Comparison of ENCODE assay signal across 13 cellular contexts in genomic region chr1:116852910-116853309, GRCh38. TPM values are rescaled to one million over a fixed set of nuclear protein-coding genes. Genes with fewer than 3 reads are reported as not detected.
A peak's percentile ranks its signal among the peaks of the same experiment; 100 is the strongest.
DNase-seq lines count a peak whose midpoint lies in the region; ATAC-seq, FAIRE-seq and TF ChIP-seq lines count a peak whose summit lies in the region.
"Had no signal": no experiment of that assay in that cellular context is flagged by ENCODE, and none has a peak within 500 bp of the region (broad histone marks: within the 10 kb centered on the region; RNA-seq: fewer than 3 reads in every experiment).

No MANE protein-coding gene starts in this region.

- H3K9ac ChIP-seq in HCT116 (ENCODE audit: low read length), result no peak overlapping the region
- H3K9ac ChIP-seq: KMS-11 had no signal

- H3K4me1 ChIP-seq in HCT116 (ENCODE audit: control insufficient read depth in 1 of 2, insufficient read depth in 2 of 2, low read length in 2 of 2), result peaks cover 16 to 18% of the 10 kb centered on the region in 2 experiments

- peaks cover 41% of the 10 kb centered on the region for H3K4me1 Mint-ChIP-seq in progenitor cell of endocrine pancreas (ENCODE audit: low read depth)

- CTCF ChIA-PET in HCT116 (lab: Charles Lee), result no interaction called here

- no TSS peak for BruUV-seq in HCT116 (replicated peaks; lab: Mats Ljungman, UMichigan)

- ATAC-seq in HCT116, result no peak
- no peak for ATAC-seq in GM19452 (IDR thresholded peaks at IDR 0.05; ENCODE audit: unreplicated experiment)
- ATAC-seq in GM19324 (IDR thresholded peaks at IDR 0.05; ENCODE audit: low FRiP score, unreplicated experiment), result no peak

- H3K9me3 ChIP-seq in HCT116 (ENCODE audit: control insufficient read depth in 1 of 2, insufficient read depth in 1 of 2, low read depth in 1 of 2, low read length in 2 of 2), result no peaks in the 10 kb centered on the region

- RAD21 ChIA-PET in HCT116 (lab: Charles Lee; ENCODE audit: low non-redundant PET in 1 of 2, low total read pairs in 2 of 2, uncharacterized antibody in 2 of 2, unreplicated experiment in 2 of 2), result no interaction called here

- no peaks in the 10 kb centered on the region for H3K9me2 ChIP-seq in HCT116 (ENCODE audit: insufficient read depth)

- H3K4me2 ChIP-seq in HCT116 (ENCODE audit: low read length), result peak overlapping the region; percentile 66; the same call in 1 of the 2 replicates

- no peaks in the 10 kb centered on the region for H3K36me3 Mint-ChIP-seq in progenitor cell of endocrine pancreas (ENCODE audit: insufficient read depth)

- no peak overlapping the region for H3K27ac ChIP-seq in HCT116 (ENCODE audit: low read depth, low read length)

- intact Hi-C loops in HCT116 (cut with micrococcal nuclease), result no loop called here

- H4K20me1 ChIP-seq in HCT116 (ENCODE audit: insufficient read depth), result no peaks in the 10 kb centered on the region

- POLR2A ChIA-PET in HCT116 (lab: Charles Lee), result interaction anchor here (0.6 kb wide), 1 partner anchor 13 kb away, joined by 5 read pairs; no protein-coding TSS in a partner anchor

- TF ChIP-seq POLR2A in HCT116 (IDR thresholded peaks at IDR 0.05; ENCODE audit: borderline replicate concordance, extremely low read depth, insufficient read depth, insufficient read length), result no peak

- no peak for TF ChIP-seq RAD21 in HCT116 (IDR thresholded peaks at IDR 0.05; ENCODE audit: low read depth)

- H3K79me2 ChIP-seq in HCT116 (ENCODE audit: insufficient read depth, low read length), result no peaks in the 10 kb centered on the region

- DNase-seq in HCT116 (ENCODE audit: low read depth, low spot score) (no peak), RCC 7860 (ENCODE audit: low spot score) (peak; percentile 56), fibroblast of mammary gland (ENCODE audit: low read depth) (peak; percentile 29), progenitor cell of endocrine pancreas (ENCODE audit: low spot score, unreplicated experiment) (no peak)
- no peak for DNase-seq in activated CD4-positive, CD25-positive, alpha-beta regulatory T cell treated with anti-CD3 and anti-CD28 coated beads, Interleukin-2, amount 50 U/mL, for 72 hours
- DNase-seq: activated naive CD4-positive, alpha-beta T cell treated with Interleukin-2 at 50 U/mL for 16 hours; cortex of kidney; posterior cingulate gyrus had no signal

- no peak for FAIRE-seq in RCC 7860 (lab: Jason Lieb, UNC)
- FAIRE-seq: D721Med had no signal

- H3K4me3 ChIP-seq in HCT116 (replicated peaks in 1 of 2; ENCODE audit: low read depth in 1 of 2, low read length in 2 of 2), result no peak overlapping the region
- no peak overlapping the region for H3K4me3 ChIP-seq in fibroblast of mammary gland (ENCODE audit: control insufficient read depth, low read depth, low read length)

- no peaks in the 10 kb centered on the region for H3K27me3 Mint-ChIP-seq in progenitor cell of endocrine pancreas

- H3K36me3 ChIP-seq in HCT116 (ENCODE audit: control insufficient read depth in 1 of 2, insufficient read depth in 2 of 2, low read length in 2 of 2), result no peaks in the 10 kb centered on the region

- peak overlapping the region; percentile 98 for H3K27ac Mint-ChIP-seq in progenitor cell of endocrine pancreas
- H3K27ac Mint-ChIP-seq: T-helper 1 cell treated with Interleukin-12 subunit alpha and Interleukin-12 subunit beta and Interleukin-4 antibody, amounts not matched to agents 30 μg/mL and 1 μg/mL, for 36 hours had no signal

- no peak overlapping the region for H2AFZ ChIP-seq in HCT116 (ENCODE audit: low read depth, low read length, poor library complexity, severe bottlenecking)

- 0 out of 2 replicates have a peak, but pooled peaks cover 3% of the 10 kb centered on the region for H3K27me3 ChIP-seq in HCT116 (ENCODE audit: insufficient read depth, low read length)

- H3K9me3 Mint-ChIP-seq in progenitor cell of endocrine pancreas (ENCODE audit: low read depth), result peaks cover 3% of the 10 kb centered on the region
- H3K9me3 Mint-ChIP-seq: T-helper 1 cell treated with Interleukin-12 subunit alpha and Interleukin-12 subunit beta and Interleukin-4 antibody, amounts not matched to agents 30 μg/mL and 1 μg/mL, for 36 hours had no signal

- TF ChIP-seq CTCF in HCT116 (IDR thresholded peaks at IDR 0.05 in 2 of 3, conservative IDR thresholded peaks at IDR 0.05 in 1 of 3; ENCODE audit: borderline replicate concordance in 1 of 3, insufficient read depth in 1 of 3, low read depth in 2 of 3, low read length in 2 of 3), result no peak
- TF ChIP-seq CTCF in fibroblast of mammary gland (conservative IDR thresholded peaks at IDR 0.05; ENCODE audit: control insufficient read depth, insufficient read depth, low read depth, low read length), result no peak
- no peak for TF ChIP-seq CTCF in progenitor cell of endocrine pancreas (IDR thresholded peaks at IDR 0.05; ENCODE audit: unreplicated experiment)

- H3K4me3 Mint-ChIP-seq in progenitor cell of endocrine pancreas (ENCODE audit: low read depth), result no peak overlapping the region
- H3K4me3 Mint-ChIP-seq: T-helper 1 cell treated with Interleukin-12 subunit alpha and Interleukin-12 subunit beta and Interleukin-4 antibody, amounts not matched to agents 30 μg/mL and 1 μg/mL, for 36 hours had no signal

TF ChIP-seq in HCT116, 20 proteins besides CTCF, POLR2A, EP300 and RAD21:
- no peak for TF ChIP-seq EGR1 (IDR thresholded peaks at IDR 0.05; ENCODE audit: low read depth)
- no peak for TF ChIP-seq EZH2 (IDR thresholded peaks at IDR 0.05)
- no peak for TF ChIP-seq ZNF274 (IDR thresholded peaks at IDR 0.05; ENCODE audit: low read depth, low read length)
- no peak for TF ChIP-seq ZFX (IDR thresholded peaks at IDR 0.05)
- TF ChIP-seq SP1 (IDR thresholded peaks at IDR 0.05; ENCODE audit: low read depth), result no peak
- no peak for TF ChIP-seq TCF7L2 (IDR thresholded peaks at IDR 0.05; ENCODE audit: borderline replicate concordance, extremely low read depth, insufficient read depth, insufficient read length)
- no peak for TF ChIP-seq ZBTB33 (IDR thresholded peaks at IDR 0.05; ENCODE audit: extremely low read depth, insufficient replicate concordance, low read length)
- no peak for TF ChIP-seq YY1 (IDR thresholded peaks at IDR 0.05; ENCODE audit: extremely low read depth, insufficient replicate concordance, low read depth, low read length)
- no peak for TF ChIP-seq REST (IDR thresholded peaks at IDR 0.05; ENCODE audit: low read depth)
- TF ChIP-seq SIN3A (IDR thresholded peaks at IDR 0.05; ENCODE audit: low read depth), result no peak

RNA-seq across cellular contexts. Expression of gene PTGFRN, which starts 56.8 kb away (rescaled TPM):
- total RNA-seq in HCT116 (2021; ENCODE audit: unreplicated experiment) (60.6 TPM), progenitor cell of endocrine pancreas (42.9 and 49.0 TPM in 2 replicates)
- polyA plus RNA-seq in HCT116 (2012), result 19.1 and 28.3 TPM in 2 replicates

Comparison
In these comparisons a context has a peak if more than half of its experiments do, and no peak if none do; other contexts are left out.
1. DNase-seq: peak in RCC 7860 (single experiment) and fibroblast of mammary gland (single experiment); none in HCT116 (single experiment), progenitor cell of endocrine pancreas (single experiment) and activated CD4-positive, CD25-positive, alpha-beta regulatory T cell treated with anti-CD3 and anti-CD28 coated beads, Interleukin-2, amount 50 U/mL, for 72 hours (single experiment).